In the genomic region with DNA sequence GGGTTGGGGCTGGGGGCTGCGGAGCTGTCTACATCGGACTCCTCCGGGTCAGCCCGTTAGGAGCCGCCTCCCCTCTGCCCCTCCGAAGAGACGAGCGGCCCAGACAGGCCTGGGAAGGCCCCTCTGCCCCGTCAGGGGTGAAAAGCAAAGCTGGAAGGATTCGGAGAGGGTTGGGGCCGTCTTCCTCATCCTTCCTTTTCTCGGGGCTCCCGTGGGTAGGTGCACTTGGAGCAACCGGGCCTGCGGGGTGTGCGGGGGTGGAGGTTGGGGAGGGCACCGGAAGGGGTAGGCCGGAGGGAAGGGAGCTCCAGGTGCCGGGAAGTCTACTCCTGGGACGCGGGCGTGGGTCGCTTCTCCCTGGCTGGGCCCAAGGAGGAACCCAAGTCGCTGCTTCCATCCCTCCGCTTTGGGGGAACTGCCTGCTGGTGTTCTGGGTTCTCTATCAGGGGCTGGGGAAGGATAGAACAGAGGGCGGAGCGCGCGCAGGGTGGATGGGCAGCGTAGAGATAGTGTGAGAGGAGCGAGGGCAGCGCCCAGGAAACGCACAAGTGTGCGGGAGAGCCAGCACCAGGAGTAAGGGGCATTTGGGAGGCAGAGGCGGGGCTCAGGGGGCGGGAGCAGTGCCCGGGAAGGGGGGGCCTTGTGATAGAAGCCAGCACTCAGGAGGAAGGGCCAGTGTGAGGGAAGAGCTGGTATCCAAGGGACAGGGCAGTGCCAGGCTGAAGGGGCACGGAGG, we compare ENCODE assay signal across 7 cellular contexts. TPM values are rescaled to one million over a fixed set of nuclear protein-coding genes. Genes with fewer than 3 reads are reported as not detected.
DNase-seq lines count a peak whose midpoint lies in the region; ATAC-seq and TF ChIP-seq lines count a peak whose summit lies in the region.

No MANE protein-coding gene starts in this region.

- H3K4me1 Mint-ChIP-seq in nephron: peaks cover 36% of the 10 kb centered on the region

- H3K4me3 Mint-ChIP-seq in nephron: peak overlapping the region; percentile 91 to 99 (median 94)

- peak; percentile 7 for ATAC-seq in HG02970 (IDR thresholded peaks at IDR 0.05; ENCODE audit: low FRiP score, unreplicated experiment)

- DNase-seq in NCI-H69 (lab: John Stamatoyannopoulos, UW) (peak; percentile 80), fibroblast of gingiva (ENCODE audit: low read depth) (peak; percentile 81)
- DNase-seq in activated T-cell treated with anti-CD3 and anti-CD28 coated beads, Interleukin-2, amount 50 U/mL, for 1 hour: peak; percentile 52

- peak overlapping the region; percentile 93 for H3K27ac ChIP-seq in temporal lobe (ENCODE audit: low read depth, low read length)

- H3K27me3 Mint-ChIP-seq in nephron (ENCODE audit: low read depth): no peaks in the 10 kb centered on the region

- H3K27ac Mint-ChIP-seq in nephron: peak overlapping the region; percentile 94 to 99 (median 98)

- H3K4me3 ChIP-seq in GM12875 (ENCODE audit: low read depth, low read length): peak overlapping the region; percentile 87

- no peaks in the 10 kb centered on the region for H3K9me3 Mint-ChIP-seq in nephron

- H3K36me3 Mint-ChIP-seq in nephron (ENCODE audit: low read depth): peaks cover 25% of the 10 kb centered on the region

- TF ChIP-seq CTCF in GM12875 (IDR thresholded peaks at IDR 0.05; ENCODE audit: borderline replicate concordance, insufficient read depth, low read depth, low read length): no peak
- no peak for TF ChIP-seq CTCF in nephron (IDR thresholded peaks at IDR 0.05; ENCODE audit: unreplicated experiment in 3 of 3)

RNA-seq across cellular contexts. Expression of gene POLR2H, which starts 0.6 kb away (rescaled TPM):
- total RNA-seq in temporal lobe: 27.3 TPM

RNA-seq across cellular contexts. Expression of gene CLCN2, which starts 0.7 kb away (rescaled TPM):
- total RNA-seq in temporal lobe: 6.1 TPM

RNA-seq across cellular contexts. Expression of gene THPO, which starts 15.9 kb away (rescaled TPM):
- total RNA-seq in temporal lobe: under 0.01 TPM

RNA-seq across cellular contexts. Expression of gene CHRD, which starts 17.8 kb away (rescaled TPM):
- total RNA-seq in temporal lobe: 8.6 TPM

RNA-seq across cellular contexts. Expression of gene FAM131A, which starts 24.7 kb away (rescaled TPM):
- total RNA-seq in temporal lobe: 40.1 TPM

Comparison
In these comparisons a context has a peak if more than half of its experiments do, and no peak if none do; other contexts are left out.
1. Peak in every context shown above with its lines: DNase-seq, ATAC-seq, H3K4me3 ChIP-seq and H3K27ac ChIP-seq.